10 cellular contexts compared by ENCODE assay signal in the genomic region with DNA sequence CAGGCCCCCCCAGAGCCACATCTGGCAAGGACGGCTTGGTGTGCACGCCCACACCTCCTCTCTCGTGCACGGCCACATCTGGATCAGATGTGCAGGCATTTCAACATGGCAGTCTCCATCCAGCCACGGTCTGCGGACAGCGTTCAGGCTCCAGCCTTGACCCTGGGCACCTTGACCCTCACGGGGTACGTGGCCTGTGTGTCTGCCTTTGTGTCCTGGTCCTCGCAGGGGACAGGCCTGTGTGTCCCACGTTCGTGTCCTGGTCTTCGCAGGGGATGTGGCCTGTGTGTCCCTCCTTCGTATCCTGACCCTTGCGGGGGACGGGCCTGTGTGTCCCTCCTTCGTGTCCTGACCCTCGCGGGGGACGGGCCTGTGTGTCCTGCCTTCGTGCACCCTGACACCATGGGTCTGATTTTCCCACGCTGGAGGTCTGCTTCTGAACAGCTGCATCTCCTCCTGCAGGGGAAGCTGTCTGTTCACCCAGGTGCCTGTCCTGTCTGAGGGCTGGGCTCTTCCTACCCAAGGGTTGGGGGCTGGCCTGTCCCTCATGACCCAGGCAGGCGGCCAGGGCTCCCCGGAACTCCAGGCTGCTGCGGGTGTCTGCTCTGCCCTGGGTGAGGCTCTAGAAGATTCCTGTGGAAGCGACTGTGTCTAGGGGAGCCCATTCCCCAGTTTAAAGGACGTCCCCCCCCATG. TPM values are rescaled to one million over a fixed set of nuclear protein-coding genes. Genes with fewer than 3 reads are reported as not detected.
DNase-seq lines count a peak whose midpoint lies in the region; ATAC-seq and TF ChIP-seq lines count a peak whose summit lies in the region.
"Had no signal": no experiment of that assay in that cellular context is flagged by ENCODE, and none has a peak within 500 bp of the region (broad histone marks: within the 10 kb centered on the region; RNA-seq: fewer than 3 reads in every experiment).

No MANE protein-coding gene starts in this region.

- peaks cover 78% of the 10 kb centered on the region for H3K79me2 ChIP-seq in smooth muscle cell (ENCODE audit: low read depth)

- no peak overlapping the region for H3K4me3 Mint-ChIP-seq in activated CD4-positive, alpha-beta T cell treated with anti-CD3 and anti-CD28 coated beads for 36 hours
- H3K4me3 Mint-ChIP-seq in activated naive CD8-positive, alpha-beta T cell treated with anti-CD3 and anti-CD28 coated beads for 36 hours = no peak overlapping the region

- WGBS in smooth muscle cell (ENCODE audit: low lambda C conversion rate) = 87% methylated on average over 27 of the region's 27 CpGs

- peaks cover 13% of the 10 kb centered on the region for H3K4me1 ChIP-seq in smooth muscle cell (ENCODE audit: low read depth)

- peak overlapping the region; percentile 66 for H3K27ac ChIP-seq in smooth muscle cell (ENCODE audit: low read depth)

- H3K27me3 Mint-ChIP-seq in activated CD4-positive, alpha-beta T cell treated with anti-CD3 and anti-CD28 coated beads for 36 hours = no peaks in the 10 kb centered on the region
- H3K27me3 Mint-ChIP-seq in activated naive CD8-positive, alpha-beta T cell treated with anti-CD3 and anti-CD28 coated beads for 36 hours = no peaks in the 10 kb centered on the region

- no peaks in the 10 kb centered on the region for H3K36me3 ChIP-seq in smooth muscle cell (ENCODE audit: low read depth)

- no peaks in the 10 kb centered on the region for H3K9me3 Mint-ChIP-seq in activated CD4-positive, alpha-beta T cell treated with anti-CD3 and anti-CD28 coated beads for 36 hours (ENCODE audit: low read depth)
- H3K9me3 Mint-ChIP-seq in activated naive CD8-positive, alpha-beta T cell treated with anti-CD3 and anti-CD28 coated beads for 36 hours = peaks cover 3% of the 10 kb centered on the region

- no peak overlapping the region for H3K4me3 ChIP-seq in smooth muscle cell
- H3K4me3 ChIP-seq: skin epidermis had no signal

- no peak overlapping the region for H3K9ac ChIP-seq in smooth muscle cell (ENCODE audit: low read depth)

- peaks cover 80% of the 10 kb centered on the region for H4K20me1 ChIP-seq in smooth muscle cell (ENCODE audit: low read depth)

- peak overlapping the region; percentile 65 for H3K27ac Mint-ChIP-seq in activated CD4-positive, alpha-beta T cell treated with anti-CD3 and anti-CD28 coated beads for 36 hours
- H3K27ac Mint-ChIP-seq in activated naive CD8-positive, alpha-beta T cell treated with anti-CD3 and anti-CD28 coated beads for 36 hours = peak overlapping the region; percentile 96

- peaks cover 12% of the 10 kb centered on the region for H3F3A ChIP-seq in smooth muscle cell (ENCODE audit: low read depth)

- no peaks in the 10 kb centered on the region for H3K27me3 ChIP-seq in smooth muscle cell (ENCODE audit: low read depth)

- intact Hi-C loops in activated CD4-positive, alpha-beta T cell treated with anti-CD3 and anti-CD28 coated beads for 36 hours (cut with DNase I, micrococcal nuclease) = no loop called here
- intact Hi-C loops in left colon (cut with DNase I, micrococcal nuclease) = no loop called here

- CTCF ChIA-PET in activated CD4-positive, alpha-beta T cell treated with anti-CD3 and anti-CD28 coated beads for 36 hours (lab: Charles Lee) = no interaction called here

- H3K9me3 ChIP-seq in smooth muscle cell (replicated peaks; ENCODE audit: low read depth) = no peaks in the 10 kb centered on the region

- peaks cover 2% of the 10 kb centered on the region for H3K36me3 Mint-ChIP-seq in activated CD4-positive, alpha-beta T cell treated with anti-CD3 and anti-CD28 coated beads for 36 hours (ENCODE audit: low read depth)
- H3K36me3 Mint-ChIP-seq in activated naive CD8-positive, alpha-beta T cell treated with anti-CD3 and anti-CD28 coated beads for 36 hours = peaks cover 20% of the 10 kb centered on the region

- peaks cover 68% of the 10 kb centered on the region for H3K4me1 Mint-ChIP-seq in activated CD4-positive, alpha-beta T cell treated with anti-CD3 and anti-CD28 coated beads for 36 hours
- H3K4me1 Mint-ChIP-seq in activated naive CD8-positive, alpha-beta T cell treated with anti-CD3 and anti-CD28 coated beads for 36 hours = peaks cover 63% of the 10 kb centered on the region

- no peak for ATAC-seq in activated CD4-positive, alpha-beta T cell treated with anti-CD3 and anti-CD28 coated beads for 36 hours
- no peak for ATAC-seq in left colon

- TF ChIP-seq CTCF in smooth muscle cell (IDR thresholded peaks at IDR 0.05; ENCODE audit: borderline replicate concordance, insufficient read depth, poor library complexity, severe bottlenecking) = no peak

- POLR2A ChIA-PET in activated CD4-positive, alpha-beta T cell treated with anti-CD3 and anti-CD28 coated beads for 36 hours (lab: Charles Lee) = no interaction called here

- H2AFZ ChIP-seq in smooth muscle cell (ENCODE audit: low read depth) = no peak overlapping the region

- H3K4me2 ChIP-seq in smooth muscle cell = peak overlapping the region; percentile 71

- peak; percentile 16 for DNase-seq in activated CD4-positive, alpha-beta T cell treated with anti-CD3 and anti-CD28 coated beads for 36 hours
- no peak for DNase-seq in activated CD4-positive, alpha-beta T cell treated with anti-CD3 and anti-CD28 coated beads for 48 hours
- DNase-seq in activated naive CD8-positive, alpha-beta T cell treated with anti-CD3 and anti-CD28 coated beads for 36 hours = no peak
- DNase-seq in left colon (peak; percentile 2 to 20), smooth muscle cell (lab: John Stamatoyannopoulos, UW; ENCODE audit: unreplicated experiment) (no peak), HPDE6-E6E7 (ENCODE audit: extremely low spot score) (no peak), pons (ENCODE audit: low spot score) (no peak), NCI-H1417 treated with DMSO at 0.1 percent for 48 hours (lab: John Stamatoyannopoulos, UW) (no peak)
- DNase-seq: NCI-H1105 had no signal

RNA-seq across cellular contexts. Expression of gene RASA3, which starts 25.3 kb away (rescaled TPM):
- 10 to 100 TPM; 33.0 to 34.7 TPM for total RNA-seq in activated CD4-positive, alpha-beta T cell treated with anti-CD3 and anti-CD28 coated beads for 36 hours
- total RNA-seq in activated naive CD8-positive, alpha-beta T cell treated with anti-CD3 and anti-CD28 coated beads for 36 hours = 10 to 100 TPM; 25.6 to 26.5 TPM
- total RNA-seq in left colon = 1 to 10 TPM; 6.5 to 9.0 TPM
- total RNA-seq in smooth muscle cell = 21.3 and 23.4 TPM in 2 replicates
- polyA plus RNA-seq in smooth muscle cell = 24.4 and 26.8 TPM in 2 replicates

Comparison
In these comparisons a context has a peak if more than half of its experiments do, and no peak if none do; other contexts are left out.
1. DNase-seq: peak in activated CD4-positive, alpha-beta T cell treated with anti-CD3 and anti-CD28 coated beads for 36 hours (single experiment) and left colon (2 of 2); none in activated CD4-positive, alpha-beta T cell treated with anti-CD3 and anti-CD28 coated beads for 48 hours (single experiment), activated naive CD8-positive, alpha-beta T cell treated with anti-CD3 and anti-CD28 coated beads for 36 hours (single experiment), smooth muscle cell (single experiment), HPDE6-E6E7 (single experiment), pons (single experiment) and NCI-H1417 treated with DMSO at 0.1 percent for 48 hours (single experiment).